Comparison of ENCODE assay signal across 8 cellular contexts in the genomic region with DNA sequence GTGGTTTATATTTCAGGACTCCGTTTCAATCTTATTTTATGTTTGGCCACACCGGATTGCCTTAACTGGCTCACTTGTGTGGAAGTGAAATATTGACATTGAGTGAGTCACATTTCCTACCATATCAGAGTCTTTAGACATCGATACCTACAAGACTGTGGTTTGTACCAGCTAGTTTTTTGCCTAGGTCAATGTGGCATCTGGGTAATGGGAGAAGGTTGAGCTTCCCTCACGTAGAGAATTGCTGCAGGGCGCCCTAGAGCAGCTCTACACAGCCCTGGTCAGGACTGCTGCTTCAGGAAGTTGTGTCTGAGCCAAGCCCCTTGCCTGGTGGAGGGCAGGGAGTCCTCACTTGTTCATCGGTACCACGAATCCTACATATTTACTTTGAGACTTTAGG. TPM values are rescaled to one million over a fixed set of nuclear protein-coding genes. Genes with fewer than 3 reads are reported as not detected.
DNase-seq lines count a peak whose midpoint lies in the region; ATAC-seq and TF ChIP-seq lines count a peak whose summit lies in the region.

No MANE protein-coding gene starts in this region.

- no peaks in the 10 kb centered on the region for H3K9me3 ChIP-seq in cardiac muscle cell (ENCODE audit: low read depth)
- no peaks in the 10 kb centered on the region for H3K9me3 ChIP-seq in upper lobe of right lung

- H3K4me1 ChIP-seq in cardiac muscle cell (ENCODE audit: low read depth) (peaks cover 5% of the 10 kb centered on the region), upper lobe of right lung (no peaks in the 10 kb centered on the region)

- ATAC-seq in Right ventricle myocardium inferior (no peak), upper lobe of right lung (no peak), HG02981 (IDR thresholded peaks at IDR 0.05; ENCODE audit: unreplicated experiment) (no peak), HG03139 (IDR thresholded peaks at IDR 0.05; ENCODE audit: unreplicated experiment) (no peak)
- peak; percentile 19 for ATAC-seq in activated CD8-positive, alpha-beta T cell treated with anti-CD3 and anti-CD28 coated beads for 36 hours

- no peaks in the 10 kb centered on the region for H3K27me3 Mint-ChIP-seq in activated CD8-positive, alpha-beta T cell treated with anti-CD3 and anti-CD28 coated beads for 36 hours
- H3K27me3 Mint-ChIP-seq in immature natural killer cell (ENCODE audit: low read depth in 3 of 3) = peaks cover 0 to 6% (median 4%) of the 10 kb centered on the region in 3 donors

- H3K36me3 ChIP-seq in cardiac muscle cell (peaks cover 9% of the 10 kb centered on the region), upper lobe of right lung (no peaks in the 10 kb centered on the region)

- POLR2A ChIA-PET in activated CD8-positive, alpha-beta T cell treated with anti-CD3 and anti-CD28 coated beads for 36 hours (lab: Charles Lee) = interaction anchor here (0.5 to 1.7 kb wide), 6 partner anchors 8 to 75 kb away, joined by 3 to 7 read pairs (median 5); no protein-coding TSS in a partner anchor

- no peaks in the 10 kb centered on the region for H3K9me3 Mint-ChIP-seq in activated CD8-positive, alpha-beta T cell treated with anti-CD3 and anti-CD28 coated beads for 36 hours
- no peaks in the 10 kb centered on the region for H3K9me3 Mint-ChIP-seq in immature natural killer cell

- no peak for DNase-seq in cardiac muscle cell (ENCODE audit: low read depth in 1 of 2, low spot score in 1 of 2)
- DNase-seq in Right ventricle myocardium inferior (ENCODE audit: missing footprints) = no peak
- peak; percentile 27 for DNase-seq in activated CD8-positive, alpha-beta T cell treated with anti-CD3 and anti-CD28 coated beads for 36 hours
- DNase-seq in immature natural killer cell = no peak
- no peak for DNase-seq in upper lobe of right lung
- no peak for DNase-seq in stimulated activated CD4-positive, alpha-beta T cell treated with anti-CD3 and anti-CD28 coated beads, Interleukin-2, amount 100 ng/mL, for 48 hours

- TF ChIP-seq CTCF in cardiac muscle cell (IDR thresholded peaks at IDR 0.05; ENCODE audit: low read depth, low read length) (no peak), upper lobe of right lung (IDR thresholded peaks at IDR 0.05) (no peak)
- TF ChIP-seq CTCF in activated CD8-positive, alpha-beta T cell treated with anti-CD3 and anti-CD28 coated beads for 36 hours (IDR thresholded peaks at IDR 0.05) = no peak

- H3K27ac ChIP-seq in cardiac muscle cell = no peak overlapping the region
- H3K27ac ChIP-seq in upper lobe of right lung = no peak overlapping the region

- H3K27me3 ChIP-seq in cardiac muscle cell (no peaks in the 10 kb centered on the region), upper lobe of right lung (peaks cover 14% of the 10 kb centered on the region)

- H3K4me3 ChIP-seq in cardiac muscle cell = peak overlapping the region; percentile 76
- peak overlapping the region; percentile 60 for H3K4me3 ChIP-seq in upper lobe of right lung

- peak overlapping the region; percentile 82 for H3K4me3 Mint-ChIP-seq in activated CD8-positive, alpha-beta T cell treated with anti-CD3 and anti-CD28 coated beads for 36 hours
- peak overlapping the region; percentile 85 to 90 (median 86) for H3K4me3 Mint-ChIP-seq in immature natural killer cell

- intact Hi-C loops in Right ventricle myocardium inferior (cut with DNase I) = no loop called here
- intact Hi-C loops in activated CD8-positive, alpha-beta T cell treated with anti-CD3 and anti-CD28 coated beads for 36 hours (cut with micrococcal nuclease) = no loop called here
- intact Hi-C loops in upper lobe of right lung (cut with DNase I) = no loop called here

- peak overlapping the region; percentile 75 for H3K27ac Mint-ChIP-seq in activated CD8-positive, alpha-beta T cell treated with anti-CD3 and anti-CD28 coated beads for 36 hours
- H3K27ac Mint-ChIP-seq in immature natural killer cell = peak overlapping the region in 2 of 6 donors; percentile 70 to 83

- peaks cover 29% of the 10 kb centered on the region for H3K4me1 Mint-ChIP-seq in activated CD8-positive, alpha-beta T cell treated with anti-CD3 and anti-CD28 coated beads for 36 hours (ENCODE audit: low read depth)
- H3K4me1 Mint-ChIP-seq in immature natural killer cell = peaks cover 24 to 26% of the 10 kb centered on the region in 2 donors

- CTCF ChIA-PET in activated CD8-positive, alpha-beta T cell treated with anti-CD3 and anti-CD28 coated beads for 36 hours (lab: Charles Lee) = interaction anchor here (1.1 to 2.5 kb wide), 7 partner anchors 19 to 131 kb away, joined by 4 to 13 read pairs (median 5); no protein-coding TSS in a partner anchor

- peaks cover 15% of the 10 kb centered on the region for H3K36me3 Mint-ChIP-seq in activated CD8-positive, alpha-beta T cell treated with anti-CD3 and anti-CD28 coated beads for 36 hours (ENCODE audit: low read depth)
- peaks cover 0 to 6% (median 5%) of the 10 kb centered on the region in 3 donors for H3K36me3 Mint-ChIP-seq in immature natural killer cell

RNA-seq across cellular contexts. Expression of a gene that starts 1.6 kb away (rescaled TPM):
- total RNA-seq in cardiac muscle cell (47.4 and 81.5 TPM in 2 replicates), Right ventricle myocardium inferior (17.6 TPM), upper lobe of right lung (4.8 TPM)
- polyA plus RNA-seq in cardiac muscle cell (15.5 and 25.5 TPM in 2 replicates), immature natural killer cell (1 to 10 TPM in 2 of 3 donors, under 1 TPM in 1; 0.78 to 3.4 (median 1.5) TPM)
- 10 to 100 TPM; 15.4 to 16.2 TPM for total RNA-seq in activated CD8-positive, alpha-beta T cell treated with anti-CD3 and anti-CD28 coated beads for 36 hours
